Comparison of ENCODE assay signal across 6 cellular contexts in genomic region chr16:546909-547770, GRCh38. TPM values are rescaled to one million over a fixed set of nuclear protein-coding genes. Genes with fewer than 3 reads are reported as not detected.
DNase-seq lines count a peak whose midpoint lies in the region; ATAC-seq and TF ChIP-seq lines count a peak whose summit lies in the region.

No MANE protein-coding gene starts in this region.

- H3K27me3 Mint-ChIP-seq in mesothelial cell of epicardium (ENCODE audit: low read depth), result no peaks in the 10 kb centered on the region

- TF ChIP-seq CTCF in mesothelial cell of epicardium (IDR thresholded peaks at IDR 0.05; ENCODE audit: unreplicated experiment), result peak; percentile 52

- no peaks in the 10 kb centered on the region for H3K4me1 Mint-ChIP-seq in mesothelial cell of epicardium

- DNase-seq in NCI-H1694 treated with DMSO at 0.1 percent for 48 hours (lab: John Stamatoyannopoulos, UW) (peak; percentile 46), mesothelial cell of epicardium (ENCODE audit: low spot score in 2 of 2, unreplicated experiment in 2 of 2) (peak; percentile 55 to 79), AML-193 (lab: John Stamatoyannopoulos, UW) (no peak)
- DNase-seq in activated naive CD4-positive, alpha-beta T cell treated with Interleukin-2 at 50 U/mL for 16 hours, result peak; percentile 46

- H3K9me3 Mint-ChIP-seq in mesothelial cell of epicardium, result no peaks in the 10 kb centered on the region

- no peaks in the 10 kb centered on the region for H3K36me3 Mint-ChIP-seq in mesothelial cell of epicardium

- no peak overlapping the region for H3K27ac Mint-ChIP-seq in mesothelial cell of epicardium

- no peak overlapping the region for H3K4me3 Mint-ChIP-seq in mesothelial cell of epicardium

- ATAC-seq in HG03439 (IDR thresholded peaks at IDR 0.05; ENCODE audit: unreplicated experiment) (no peak), GM19395 (IDR thresholded peaks at IDR 0.05; ENCODE audit: unreplicated experiment) (no peak)

RNA-seq across cellular contexts. Expression of gene PRR35, which starts 13.1 kb away (rescaled TPM):
- 0.25 TPM in 1 of 3 replicates, not detected in the others for total RNA-seq in mesothelial cell of epicardium

RNA-seq across cellular contexts. Expression of gene CAPN15, which starts 19.6 kb away (rescaled TPM):
- 48.2 to 49.1 TPM (median 48.7 TPM) in 3 replicates for total RNA-seq in mesothelial cell of epicardium

RNA-seq across cellular contexts. Expression of gene NHLRC4, which starts 19.7 kb away (rescaled TPM):
- total RNA-seq in mesothelial cell of epicardium, result 2.3 to 3.0 TPM (median 2.7 TPM) in 3 replicates

RNA-seq across cellular contexts. Expression of gene PIGQ, which starts 22.6 kb away (rescaled TPM):
- 78.5 to 86.7 TPM (median 84.8 TPM) in 3 replicates for total RNA-seq in mesothelial cell of epicardium

RNA-seq across cellular contexts. Expression of gene RAB40C, which starts 42.7 kb away (rescaled TPM):
- 23.2 to 26.2 TPM (median 25.5 TPM) in 3 replicates for total RNA-seq in mesothelial cell of epicardium

Comparison
In these comparisons a context has a peak if more than half of its experiments do, and no peak if none do; other contexts are left out.
1. DNase-seq: peak in NCI-H1694 treated with DMSO at 0.1 percent for 48 hours (single experiment), activated naive CD4-positive, alpha-beta T cell treated with Interleukin-2 at 50 U/mL for 16 hours (single experiment) and mesothelial cell of epicardium (2 of 2); none in AML-193 (0 of 2).